ENCODE assay signal across 24 cellular contexts in the genomic region with DNA sequence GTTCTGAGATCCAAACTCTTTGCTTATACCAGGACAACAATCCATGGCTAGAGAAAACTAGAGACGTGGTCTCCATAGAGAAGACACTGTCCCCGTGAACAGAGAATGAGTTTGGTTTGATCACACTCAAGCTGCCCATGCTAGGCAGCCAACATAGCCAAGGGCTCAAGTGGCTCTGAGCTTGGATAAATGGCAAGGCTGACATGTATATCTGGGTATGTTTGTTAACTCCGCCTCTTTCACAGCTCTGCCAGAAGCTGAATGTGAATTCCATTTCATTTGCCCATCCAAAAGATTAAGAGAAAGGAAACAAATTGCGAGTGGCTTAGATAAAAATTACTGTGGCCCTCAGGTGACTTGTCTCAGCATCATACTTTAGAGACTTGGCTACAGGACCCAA. TPM values are rescaled to one million over a fixed set of nuclear protein-coding genes. Genes with fewer than 3 reads are reported as not detected.
"Had no signal": no experiment of that assay in that cellular context is flagged by ENCODE, and none has a peak within 500 bp of the region (broad histone marks: within the 10 kb centered on the region; RNA-seq: fewer than 3 reads in every experiment).

No MANE protein-coding gene starts in this region.

- H3K27me3 ChIP-seq: SJSA1 had no signal

- DNase-seq: IMR-90; Kasumi-1; KG1; MM.1S; NCI-H1092 treated with DMSO at 0.1 percent for 48 hours; NCI-H1436; NCI-H187; NCI-H2029; NCI-H2081 treated with DMSO at 0.1 percent for 48 hours; NCI-H2227 treated with DMSO at 0.1 percent for 48 hours; NCI-H524; NCI-H526 treated with DMSO at 0.1 percent for 48 hours; NCI-H748 treated with DMSO at 0.1 percent for 48 hours; NK-92 treated with Interleukin-12 subunit alpha and Interleukin-12 subunit beta, amount 100 ng/mL, for 24 hours; PC-3; SIG-M5 had no signal

- H3K4me3 ChIP-seq: SJSA1, SK-N-MC had no signal

- H3K9me3 ChIP-seq: SJSA1 had no signal

- H3K27ac ChIP-seq: RWPE1, SJSA1, SK-N-MC had no signal

- ATAC-seq: HepG2, Panc1, PC-3 had no signal

- H3K4me1 ChIP-seq: SJSA1 had no signal

RNA-seq across cellular contexts. Expression of a gene that starts 38.0 kb away (rescaled TPM):
- total RNA-seq: PC-3 had no signal
- polyA plus RNA-seq: HepG2, IMR-90 had no signal

RNA-seq across cellular contexts. Expression of a gene that starts 51.8 kb away (rescaled TPM):
- total RNA-seq: HepG2, HT-29, IMR-90, NCI-H460, OCI-LY7, PC-3 had no signal
- polyA plus RNA-seq: HepG2, IMR-90 had no signal
